In genomic region chr7:377069-378040, GRCh38 we compare ENCODE assay signal across 14 cellular contexts.
DNase-seq lines count a peak whose midpoint lies in the region; ATAC-seq, FAIRE-seq and TF ChIP-seq lines count a peak whose summit lies in the region.
"Had no signal": no experiment of that assay in that cellular context is flagged by ENCODE, and none has a peak within 500 bp of the region (broad histone marks: within the 10 kb centered on the region; RNA-seq: fewer than 3 reads in every experiment).

No MANE protein-coding gene starts in this region.

- TF ChIP-seq RAD21 in HepG2 (CRISPR knock-in tag; IDR thresholded peaks at IDR 0.05) = no peak

- CTCF ChIA-PET in HepG2 (lab: Yijun Ruan, JAX; ENCODE audit: low intra/inter-chr PET ratio, low total read pairs) = no interaction called here

- no peak for FAIRE-seq in HepG2 (lab: Jason Lieb, UNC)
- no peak for FAIRE-seq in HTR-8/SVneo (lab: Jason Lieb, UNC)

- H2AFZ ChIP-seq in HepG2 (ENCODE audit: low read length) = no peak overlapping the region

- peak; percentile 19 to 51 (median 37) for DNase-seq in right lobe of liver
- DNase-seq in HepG2 (ENCODE audit: low spot score) = no peak
- DNase-seq in body of pancreas = peak in 3 of 4 donors; percentile 12 to 43 (median 21)
- DNase-seq in lower lobe of right lung = peak; percentile 43
- peak; percentile 64 for DNase-seq in upper lobe of right lung
- no peak for DNase-seq in HTR-8/SVneo (ENCODE audit: insufficient read length, low spot score)
- DNase-seq in NCI-H1417 (lab: John Stamatoyannopoulos, UW) = no peak
- DNase-seq in foreskin keratinocyte = no peak
- DNase-seq: anterior cingulate cortex, BE2C, DND-41, mesendoderm, NCI-H2171 had no signal

- no peak for TF ChIP-seq CTCF in right lobe of liver (IDR thresholded peaks at IDR 0.05)
- TF ChIP-seq CTCF in HepG2 (CRISPR knock-in tag; IDR thresholded peaks at IDR 0.05) = no peak
- TF ChIP-seq CTCF in body of pancreas (IDR thresholded peaks at IDR 0.05) = no peak
- no peak for TF ChIP-seq CTCF in lower lobe of right lung (IDR thresholded peaks at IDR 0.05)
- TF ChIP-seq CTCF in upper lobe of right lung (IDR thresholded peaks at IDR 0.05) = no peak
- no peak for TF ChIP-seq CTCF in foreskin keratinocyte (conservative IDR thresholded peaks at IDR 0.05)

- no peaks in the 10 kb centered on the region for H3K36me3 ChIP-seq in right lobe of liver
- H3K36me3 ChIP-seq in HepG2 (replicated peaks in 1 of 2; ENCODE audit: control insufficient read depth in 1 of 2, insufficient read depth in 2 of 2, low read length in 2 of 2) = no peaks in the 10 kb centered on the region
- no peaks in the 10 kb centered on the region for H3K36me3 ChIP-seq in body of pancreas (replicated peaks in 1 of 2; ENCODE audit: insufficient read depth in 1 of 2, low read depth in 2 of 2)
- H3K36me3 ChIP-seq in lower lobe of right lung = no peaks in the 10 kb centered on the region
- H3K36me3 ChIP-seq in upper lobe of right lung = no peaks in the 10 kb centered on the region
- H3K36me3 ChIP-seq: BE2C, prostate gland had no signal

- TF ChIP-seq EP300 in HepG2 (IDR thresholded peaks at IDR 0.05; ENCODE audit: low read depth in 2 of 2, low read length in 2 of 2) = no peak
- TF ChIP-seq EP300 in HepG2 (CRISPR knock-in tag; IDR thresholded peaks at IDR 0.05; ENCODE audit: borderline replicate concordance) = no peak

- no peaks in the 10 kb centered on the region for H3K79me2 ChIP-seq in HepG2 (ENCODE audit: insufficient read depth, low read length)

- no peak overlapping the region for H3K9ac ChIP-seq in HepG2 (ENCODE audit: insufficient read depth, low read depth, low read length)

- intact Hi-C loops in right lobe of liver (cut with DNase I) = no loop called here
- intact Hi-C loops in HepG2 (cut with micrococcal nuclease; ENCODE audit: unreplicated experiment) = loop anchor here (10.0 kb wide), 1 partner anchor 47 kb away; no protein-coding TSS in a partner anchor
- intact Hi-C loops in body of pancreas (cut with DNase I) = no loop called here
- intact Hi-C loops in lower lobe of right lung (cut with DNase I) = no loop called here
- intact Hi-C loops in upper lobe of right lung (cut with DNase I) = no loop called here

- no peaks in the 10 kb centered on the region for H4K20me1 ChIP-seq in HepG2 (ENCODE audit: insufficient read depth, low read length)

- BruUV-seq in HepG2 (replicated peaks; lab: Mats Ljungman, UMichigan) = no TSS peak

- no peak overlapping the region for H3K4me2 ChIP-seq in HepG2 (ENCODE audit: low read depth, low read length)

- TF ChIP-seq POLR2A in right lobe of liver (IDR thresholded peaks at IDR 0.05) (no peak), HepG2 (IDR thresholded peaks at IDR 0.05; ENCODE audit: insufficient read depth in 1 of 2, low read depth in 2 of 2, low read length in 2 of 2) (no peak), body of pancreas (IDR thresholded peaks at IDR 0.05) (no peak)

- H3K4me1 ChIP-seq in right lobe of liver = peaks cover 0 to 10% (median 0%) of the 10 kb centered on the region in 4 donors
- H3K4me1 ChIP-seq in HepG2 (ENCODE audit: insufficient read depth, low read length) = peaks cover 52% of the 10 kb centered on the region
- H3K4me1 ChIP-seq in body of pancreas = peaks cover 23% of the 10 kb centered on the region
- H3K4me1 ChIP-seq in lower lobe of right lung = peaks cover 29% of the 10 kb centered on the region
- H3K4me1 ChIP-seq in upper lobe of right lung = peaks cover 26% of the 10 kb centered on the region
- peaks cover 9% of the 10 kb centered on the region for H3K4me1 ChIP-seq in foreskin keratinocyte
- H3K4me1 ChIP-seq: BE2C, prostate gland had no signal

- WGBS in right lobe of liver (ENCODE audit: insufficient coverage, low coverage, low lambda C conversion rate, missing lambda C conversion rate) = 81% methylated on average over 11 of the region's 35 CpGs
- WGBS in HepG2 (ENCODE audit: low lambda C conversion rate) = 94% methylated on average over 5 of the region's 35 CpGs
- WGBS in body of pancreas, 2 donors = 77 to 84% methylated on average over 24 to 28 of the region's 35 CpGs

- H3K27ac ChIP-seq in right lobe of liver (no peak overlapping the region), HepG2 (ENCODE audit: extremely low read length, insufficient read depth, low read length) (no peak overlapping the region), body of pancreas (no peak overlapping the region), lower lobe of right lung (no peak overlapping the region), upper lobe of right lung (no peak overlapping the region), foreskin keratinocyte (no peak overlapping the region)

- ATAC-seq in right lobe of liver (no peak), HepG2 (no peak), body of pancreas (no peak), lower lobe of right lung (no peak), upper lobe of right lung (no peak), foreskin keratinocyte (no peak)

- in situ Hi-C loops in HepG2 (cut with HindIII; ENCODE audit: extremely low pct_ligation_motif_present, low pct_unique_long_range_greater_than_20kb) = no loop called here

- POLR2A ChIA-PET in HepG2 (lab: Yijun Ruan, JAX) = no interaction called here

- H3K4me3 ChIP-seq in right lobe of liver (no peak overlapping the region), HepG2 (replicated peaks in 1 of 3; ENCODE audit: insufficient read depth in 1 of 3, low read depth in 2 of 3, low read length in 3 of 3) (no peak overlapping the region), body of pancreas (no peak overlapping the region), lower lobe of right lung (no peak overlapping the region), upper lobe of right lung (no peak overlapping the region)
- H3K4me3 ChIP-seq: prostate gland had no signal

- no peaks in the 10 kb centered on the region for H3K9me3 ChIP-seq in right lobe of liver
- H3K9me3 ChIP-seq in HepG2 (ENCODE audit: low read length) = no peaks in the 10 kb centered on the region
- H3K9me3 ChIP-seq in body of pancreas = no peaks in the 10 kb centered on the region
- no peaks in the 10 kb centered on the region for H3K9me3 ChIP-seq in lower lobe of right lung
- no peaks in the 10 kb centered on the region for H3K9me3 ChIP-seq in upper lobe of right lung
- H3K9me3 ChIP-seq: BE2C, prostate gland had no signal

- H3K27me3 ChIP-seq in right lobe of liver (no peaks in the 10 kb centered on the region), HepG2 (ENCODE audit: control insufficient read depth in 1 of 2, insufficient read depth in 2 of 2, low read length in 2 of 2) (peaks cover 2 to 23% of the 10 kb centered on the region in 2 experiments; a peak in 3 of 5 replicates), body of pancreas (no peaks in the 10 kb centered on the region), lower lobe of right lung (ENCODE audit: low read depth) (peaks cover 17% of the 10 kb centered on the region), upper lobe of right lung (no peaks in the 10 kb centered on the region), foreskin keratinocyte (no peaks in the 10 kb centered on the region)

TF ChIP-seq in HepG2, 621 proteins besides CTCF, POLR2A, EP300 and RAD21 (continues in another document):
- TF ChIP-seq KLF16 (CRISPR knock-in tag; IDR thresholded peaks at IDR 0.05) (no peak), DBP (CRISPR knock-in tag; IDR thresholded peaks at IDR 0.05; ENCODE audit: not compliant biosample characterization) (no peak), ZBTB7A (CRISPR knock-in tag; IDR thresholded peaks at IDR 0.05) (no peak), ZNF780A (CRISPR knock-in tag; IDR thresholded peaks at IDR 0.05) (no peak), HOXD1 (CRISPR knock-in tag; IDR thresholded peaks at IDR 0.05) (no peak), ZNF564 (CRISPR knock-in tag; IDR thresholded peaks at IDR 0.05) (no peak), ZZZ3 (CRISPR knock-in tag; IDR thresholded peaks at IDR 0.05; ENCODE audit: borderline replicate concordance) (no peak), MLXIP (CRISPR knock-in tag; IDR thresholded peaks at IDR 0.05; ENCODE audit: borderline replicate concordance) (no peak), SRF (IDR thresholded peaks at IDR 0.05; ENCODE audit: low read depth, low read length) (no peak), BRCA1 (CRISPR knock-in tag; IDR thresholded peaks at IDR 0.05) (no peak)

Comparison
In these comparisons a context has a peak if more than half of its experiments do, and no peak if none do; other contexts are left out.
1. DNase-seq: peak in right lobe of liver (3 of 3), body of pancreas (3 of 4), lower lobe of right lung (single experiment) and upper lobe of right lung (single experiment); none in HepG2 (single experiment), HTR-8/SVneo (single experiment), NCI-H1417 (0 of 3) and foreskin keratinocyte (0 of 2).